ENCODE assay signal across 7 cellular contexts in the genomic region with DNA sequence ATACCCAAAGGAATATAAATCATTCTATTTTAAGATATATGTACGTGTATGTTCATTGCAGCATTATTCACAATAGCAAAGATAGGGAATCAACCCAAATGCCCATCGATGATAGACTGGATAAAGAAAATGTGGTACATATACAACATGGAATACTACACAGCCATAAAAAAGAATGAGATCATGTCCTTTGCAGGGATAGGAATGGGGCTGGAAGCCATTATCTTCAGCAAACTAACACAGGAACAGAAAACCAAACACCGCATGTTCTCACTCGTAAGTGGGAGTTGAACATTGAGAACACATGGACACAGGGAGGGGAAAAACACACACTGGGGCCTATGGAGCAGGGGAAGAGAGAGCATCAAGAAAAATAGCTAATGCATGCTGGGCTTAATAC. TPM values are rescaled to one million over a fixed set of nuclear protein-coding genes. Genes with fewer than 3 reads are reported as not detected.
"Had no signal": no experiment of that assay in that cellular context is flagged by ENCODE, and none has a peak within 500 bp of the region (broad histone marks: within the 10 kb centered on the region; RNA-seq: fewer than 3 reads in every experiment).

No MANE protein-coding gene starts in this region.

RNA-seq across cellular contexts. Expression of a gene that starts 18.9 kb away (rescaled TPM):
- total RNA-seq: natural killer cell; natural killer cell treated with Interleukin-12 subunit alpha and Interleukin-12 subunit beta and Interleukin-15 and Interleukin-18, amount 100 ng/mL, for 72 hours; osteoblast; osteocyte; skeletal muscle tissue; smooth muscle cell had no signal
- polyA plus RNA-seq: naive thymus-derived CD8-positive, alpha-beta T cell; smooth muscle cell had no signal
